ENCODE assay signal across 23 cellular contexts in genomic region chr14:75322746-75323145, GRCh38.
"Had no signal": no experiment of that assay in that cellular context is flagged by ENCODE, and none has a peak within 500 bp of the region (broad histone marks: within the 10 kb centered on the region; RNA-seq: fewer than 3 reads in every experiment).

No MANE protein-coding gene starts in this region.

- H3K27ac Mint-ChIP-seq: naive B cell; natural killer cell treated with Interleukin-12 subunit alpha and Interleukin-12 subunit beta and Interleukin-15 and Interleukin-18, amount 100 ng/mL, for 72 hours; stimulated activated naive B cell treated with anti-CD40 and anti-IgM and Interleukin-4, amounts not matched to agents 10 μg/mL and 1 μg/mL and 100 μg/mL, for 72 hours; stimulated activated naive CD8-positive, alpha-beta T cell treated with anti-CD3 and anti-CD28 coated beads, Interleukin-15, Interleukin-2, amounts not matched to agents 100 ng/mL and 50 ng/mL, for 24 hours had no signal

- H3K27me3 ChIP-seq: dorsolateral prefrontal cortex, gastrocnemius medialis, right atrium auricular region, tibial nerve, upper lobe of left lung had no signal

- H3K9me3 ChIP-seq: gastrocnemius medialis, lower lobe of right lung, prostate gland, right atrium auricular region, thoracic aorta, tibial nerve, upper lobe of left lung had no signal

- ATAC-seq: gastrocnemius medialis; left ventricle myocardium superior; lower lobe of right lung; stimulated activated naive B cell treated with anti-CD40 and anti-IgM and Interleukin-4, amounts not matched to agents 10 μg/mL and 1 μg/mL and 100 μg/mL, for 72 hours had no signal

- H3K36me3 ChIP-seq: gastrocnemius medialis, lower lobe of right lung, prostate gland, right atrium auricular region, thoracic aorta, tibial nerve, upper lobe of left lung had no signal

- H3K36me3 Mint-ChIP-seq: naive B cell; natural killer cell treated with Interleukin-12 subunit alpha and Interleukin-12 subunit beta and Interleukin-15 and Interleukin-18, amount 100 ng/mL, for 72 hours; stimulated activated naive B cell treated with anti-CD40 and anti-IgM and Interleukin-4, amounts not matched to agents 10 μg/mL and 1 μg/mL and 100 μg/mL, for 72 hours had no signal

- H3K4me1 Mint-ChIP-seq: naive B cell; neural crest cell; stimulated activated naive B cell treated with anti-CD40 and anti-IgM and Interleukin-4, amounts not matched to agents 10 μg/mL and 1 μg/mL and 100 μg/mL, for 72 hours had no signal

- H3K4me3 ChIP-seq: dorsolateral prefrontal cortex, gastrocnemius medialis, lower lobe of right lung, prostate gland, right atrium auricular region, thoracic aorta, tibial nerve, upper lobe of left lung had no signal

- DNase-seq: dorsolateral prefrontal cortex; effector CD4-positive, alpha-beta T cell; foreskin fibroblast; gastrocnemius medialis; head of caudate nucleus; hippocampal formation; left ventricle myocardium superior; lower lobe of right lung; naive B cell; nucleus accumbens; small intestine; stimulated activated CD4-positive, alpha-beta T cell treated with anti-CD3 and anti-CD28 coated beads, Interleukin-15, amount 100 ng/mL, for 24 hours; stimulated activated CD4-positive, alpha-beta T cell treated with anti-CD3 and anti-CD28 coated beads, Interleukin-2, amount 100 ng/mL, for 48 hours; stimulated activated naive B cell treated with anti-CD40 and anti-IgM and Interleukin-4, amounts not matched to agents 10 μg/mL and 1 μg/mL and 100 μg/mL, for 72 hours; upper lobe of left lung had no signal

- H3K4me3 Mint-ChIP-seq: naive B cell; natural killer cell treated with Interleukin-12 subunit alpha and Interleukin-12 subunit beta and Interleukin-15 and Interleukin-18, amount 100 ng/mL, for 72 hours; neural crest cell; stimulated activated naive B cell treated with anti-CD40 and anti-IgM and Interleukin-4, amounts not matched to agents 10 μg/mL and 1 μg/mL and 100 μg/mL, for 72 hours; stimulated activated naive CD8-positive, alpha-beta T cell treated with anti-CD3 and anti-CD28 coated beads, Interleukin-15, Interleukin-2, amounts not matched to agents 100 ng/mL and 50 ng/mL, for 24 hours had no signal

- H3K9me3 Mint-ChIP-seq: naive B cell; natural killer cell treated with Interleukin-12 subunit alpha and Interleukin-12 subunit beta and Interleukin-15 and Interleukin-18, amount 100 ng/mL, for 72 hours; neural crest cell; stimulated activated naive B cell treated with anti-CD40 and anti-IgM and Interleukin-4, amounts not matched to agents 10 μg/mL and 1 μg/mL and 100 μg/mL, for 72 hours; stimulated activated naive CD8-positive, alpha-beta T cell treated with anti-CD3 and anti-CD28 coated beads, Interleukin-15, Interleukin-2, amounts not matched to agents 100 ng/mL and 50 ng/mL, for 24 hours had no signal

- H3K4me1 ChIP-seq: gastrocnemius medialis, lower lobe of right lung, prostate gland, right atrium auricular region, tibial nerve, upper lobe of left lung had no signal

- H3K27ac ChIP-seq: dorsolateral prefrontal cortex, epithelial cell of prostate, gastrocnemius medialis, lower lobe of right lung, prostate gland, right atrium auricular region, thoracic aorta, tibial nerve, upper lobe of left lung had no signal
